8 cellular contexts compared by ENCODE assay signal in the genomic region with DNA sequence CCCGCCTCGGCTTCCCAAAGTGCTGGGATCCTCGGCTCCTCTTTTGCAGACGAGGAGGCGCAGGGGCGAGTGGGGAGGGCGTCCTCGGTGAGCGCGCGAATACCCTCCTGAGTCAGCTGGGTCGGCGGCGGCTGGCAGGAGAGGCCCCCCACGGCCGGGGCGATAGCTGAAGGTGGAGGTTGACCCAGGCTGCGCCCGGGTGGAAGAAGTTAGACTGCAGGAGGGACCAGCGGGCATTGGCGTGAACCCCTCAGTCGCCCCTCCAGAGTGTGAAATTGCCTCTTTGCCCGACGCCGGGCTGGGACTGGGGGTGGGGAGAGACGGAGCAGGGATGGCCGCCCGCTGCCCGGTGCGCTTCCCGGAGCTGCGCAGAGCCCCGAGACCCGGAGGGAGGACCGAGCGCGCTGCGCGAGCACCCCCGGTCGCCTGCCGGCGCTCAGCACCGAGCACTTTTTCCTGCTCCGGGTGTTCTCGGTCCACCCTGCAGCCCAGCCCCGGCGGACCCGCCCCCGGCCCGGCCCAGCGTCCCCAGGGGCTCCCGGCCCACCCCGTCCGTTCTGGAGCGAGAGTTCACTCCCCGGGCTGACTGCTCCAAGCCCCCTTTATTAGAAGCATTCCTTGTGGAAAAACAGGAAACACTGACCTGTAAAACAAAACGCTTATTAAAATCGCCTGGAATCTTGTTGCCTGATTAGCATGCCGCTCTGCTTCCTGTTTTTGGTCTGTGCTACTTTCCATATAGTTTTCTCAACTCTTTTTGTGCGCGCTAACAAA. TPM values are rescaled to one million over a fixed set of nuclear protein-coding genes. Genes with fewer than 3 reads are reported as not detected.
DNase-seq lines count a peak whose midpoint lies in the region; ATAC-seq, FAIRE-seq and TF ChIP-seq lines count a peak whose summit lies in the region.

No MANE protein-coding gene starts in this region.

- DNase-seq in Calu3 (peak; percentile 14), NCI-H526 (lab: John Stamatoyannopoulos, UW) (peak; percentile 65 to 88), astrocyte (ENCODE audit: low read depth) (peak; percentile 37), iPS DF 6.9 (ENCODE audit: low read depth, low spot score) (no peak), cerebellar nuclear complex (lab: John Stamatoyannopoulos, UW) (no peak)

- H3K79me2 ChIP-seq in astrocyte (ENCODE audit: insufficient read depth, low read length), result no peaks in the 10 kb centered on the region

- H4K20me1 ChIP-seq in astrocyte (ENCODE audit: insufficient read depth, low read length), result no peaks in the 10 kb centered on the region

- ATAC-seq in HG02938 (IDR thresholded peaks at IDR 0.05; ENCODE audit: unreplicated experiment) (no peak), HG03139 (IDR thresholded peaks at IDR 0.05; ENCODE audit: unreplicated experiment) (no peak)

- H3K27ac ChIP-seq in astrocyte (ENCODE audit: low read depth, low read length), result no peak overlapping the region
- no peak overlapping the region for H3K27ac ChIP-seq in iPS DF 6.9 (ENCODE audit: low read length)
- H3K27ac ChIP-seq in skeletal muscle tissue (ENCODE audit: low read depth, low read length), result peak overlapping the region; percentile 30

- peak overlapping the region; percentile 84 for H3K4me2 ChIP-seq in astrocyte (ENCODE audit: low read length)

- no CpG with 5 or more reads among the region's 62 CpGs for WGBS in iPS DF 6.9 (ENCODE audit: insufficient coverage, insufficient read length)

- CTCF ChIA-PET in Calu3 (lab: Charles Lee), result interaction anchor here (0.6 kb wide), 1 partner anchor 135 kb away, joined by 4 read pairs; no protein-coding TSS in a partner anchor

- H3K27me3 Mint-ChIP-seq in Calu3 (ENCODE audit: unreplicated experiment), result peaks cover 29% of the 10 kb centered on the region
- peaks cover 32% of the 10 kb centered on the region for H3K27me3 Mint-ChIP-seq in astrocyte (ENCODE audit: low read depth, unreplicated experiment)

- H3K9ac ChIP-seq in astrocyte (ENCODE audit: low read length) (peak overlapping the region; percentile 14), skeletal muscle tissue (ENCODE audit: low read depth in 1 of 3, low read length in 3 of 3) (peak overlapping the region in 2 of 3 donors; percentile 14 to 45)

- H3K4me1 Mint-ChIP-seq in Calu3 (ENCODE audit: low read depth, unreplicated experiment) (peaks cover 14% of the 10 kb centered on the region), astrocyte (ENCODE audit: low read depth, unreplicated experiment) (no peaks in the 10 kb centered on the region)

- no peak for FAIRE-seq in astrocyte (lab: Jason Lieb, UNC)

- H3K9me3 Mint-ChIP-seq in Calu3 (ENCODE audit: low read depth, unreplicated experiment) (no peaks in the 10 kb centered on the region), astrocyte (ENCODE audit: unreplicated experiment) (peaks cover 4% of the 10 kb centered on the region)

- TF ChIP-seq CTCF in Calu3 (IDR thresholded peaks at IDR 0.05; ENCODE audit: unreplicated experiment) (no peak), astrocyte (IDR thresholded peaks at IDR 0.05; ENCODE audit: insufficient read depth, low read depth, low read length) (no peak)

- H3K4me3 ChIP-seq in astrocyte (ENCODE audit: insufficient read depth, low read depth, low read length) (peak overlapping the region; percentile 52), iPS DF 6.9 (ENCODE audit: low read length) (peak overlapping the region; percentile 57; the same call in 1 of the 2 replicates), skeletal muscle tissue (ENCODE audit: low read length in 3 of 3) (peak overlapping the region; percentile 40 to 60 (median 59))

- H3K9me3 ChIP-seq in astrocyte (ENCODE audit: insufficient read depth, low read depth, low read length) (peaks cover 2% of the 10 kb centered on the region), iPS DF 6.9 (ENCODE audit: control insufficient read depth, insufficient read depth, low read length) (no peaks in the 10 kb centered on the region), skeletal muscle tissue (ENCODE audit: control insufficient read depth in 3 of 3, low read length in 3 of 3) (no peaks in the 10 kb centered on the region)

- H3K27ac Mint-ChIP-seq in Calu3 (ENCODE audit: unreplicated experiment) (no peak overlapping the region), astrocyte (ENCODE audit: unreplicated experiment) (no peak overlapping the region)

- no peaks in the 10 kb centered on the region for H3K36me3 ChIP-seq in astrocyte (ENCODE audit: insufficient read depth, low read length)
- no peaks in the 10 kb centered on the region for H3K36me3 ChIP-seq in iPS DF 6.9 (ENCODE audit: control insufficient read depth, insufficient read depth, low read length)
- no peaks in the 10 kb centered on the region for H3K36me3 ChIP-seq in skeletal muscle tissue (ENCODE audit: control insufficient read depth in 3 of 3, insufficient read depth in 3 of 3, low read length in 3 of 3)

- H3K36me3 Mint-ChIP-seq in Calu3 (ENCODE audit: insufficient read depth, unreplicated experiment), result no peaks in the 10 kb centered on the region
- H3K36me3 Mint-ChIP-seq in astrocyte (ENCODE audit: low read depth, unreplicated experiment), result no peaks in the 10 kb centered on the region

- intact Hi-C loops in Calu3 (cut with micrococcal nuclease; ENCODE audit: unreplicated experiment), result no loop called here

- H3K27me3 ChIP-seq in astrocyte (ENCODE audit: insufficient read depth, low read length), result peaks cover 21% of the 10 kb centered on the region
- peaks cover 5% of the 10 kb centered on the region; the same call in 1 of the 2 replicates for H3K27me3 ChIP-seq in iPS DF 6.9 (ENCODE audit: control insufficient read depth, insufficient read depth, low read length)
- H3K27me3 ChIP-seq in skeletal muscle tissue (ENCODE audit: control insufficient read depth in 3 of 3, insufficient read depth in 3 of 3, low read length in 3 of 3), result peaks cover 8 to 29% (median 19%) of the 10 kb centered on the region in 3 donors

- no TSS peak for BruUV-seq in Calu3 (replicated peaks; lab: Mats Ljungman, UMichigan)

- H3K4me1 ChIP-seq in astrocyte (ENCODE audit: insufficient read depth, low read length) (no peaks in the 10 kb centered on the region), iPS DF 6.9 (ENCODE audit: control insufficient read depth, insufficient read depth, low read length) (no peaks in the 10 kb centered on the region), skeletal muscle tissue (ENCODE audit: control insufficient read depth in 3 of 3, insufficient read depth in 3 of 3, low read length in 3 of 3) (peaks cover 0 to 17% (median 0%) of the 10 kb centered on the region in 3 donors)

- H3K4me3 Mint-ChIP-seq in Calu3 (ENCODE audit: low read depth, unreplicated experiment), result peak overlapping the region; percentile 51
- H3K4me3 Mint-ChIP-seq in astrocyte (ENCODE audit: unreplicated experiment), result peak overlapping the region; percentile 15

- H2AFZ ChIP-seq in astrocyte (ENCODE audit: low read depth, low read length), result peak overlapping the region; percentile 80

RNA-seq across cellular contexts. Expression of a gene that starts 13.7 kb away (rescaled TPM):
- total RNA-seq in Calu3 (2022) (45.9 and 49.8 TPM in 2 replicates), astrocyte (2.3 and 2.8 TPM in 2 replicates), skeletal muscle tissue (11.5 TPM)

RNA-seq across cellular contexts. Expression of a gene that starts 48.2 kb away (rescaled TPM):
- total RNA-seq in Calu3 (2022) (79.7 and 83.4 TPM in 2 replicates), astrocyte (67.4 and 69.1 TPM in 2 replicates), skeletal muscle tissue (53.2 TPM)

RNA-seq across cellular contexts. Expression of a gene that starts 48.3 kb away (rescaled TPM):
- total RNA-seq in Calu3 (2022) (27.6 and 32.4 TPM in 2 replicates), astrocyte (14.0 and 14.9 TPM in 2 replicates), skeletal muscle tissue (11.0 TPM)

Comparison
In these comparisons a context has a peak if more than half of its experiments do, and no peak if none do; other contexts are left out.
1. DNase-seq: peak in Calu3 (single experiment), NCI-H526 (2 of 2) and astrocyte (single experiment); none in iPS DF 6.9 (single experiment) and cerebellar nuclear complex (0 of 2).
2. Peak in every context shown above with its lines, with median percentiles within 50 percentile points of each other: H3K4me3 ChIP-seq.